Comparison of ENCODE assay signal across 31 cellular contexts in the genomic region with DNA sequence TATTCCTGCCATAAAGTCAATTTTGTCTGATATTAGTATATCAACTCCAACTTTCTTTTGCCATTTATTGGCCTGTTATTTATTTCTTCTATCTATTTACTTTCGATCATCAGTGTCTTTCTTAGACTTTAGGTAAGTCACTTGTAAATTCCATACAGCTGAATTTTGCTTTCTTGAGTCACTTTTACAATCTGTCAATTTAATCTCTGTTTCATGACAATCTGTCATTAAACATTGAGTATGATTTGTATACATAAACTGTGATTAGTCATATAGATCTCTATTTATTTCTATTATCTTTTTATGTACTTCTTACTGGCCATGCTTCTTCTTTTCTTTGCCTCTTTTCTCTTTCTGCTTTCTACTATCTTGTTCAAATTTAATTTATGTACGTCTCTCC.
"Had no signal": no experiment of that assay in that cellular context is flagged by ENCODE, and none has a peak within 500 bp of the region (broad histone marks: within the 10 kb centered on the region; RNA-seq: fewer than 3 reads in every experiment).

No MANE protein-coding gene starts in this region.

- H3K4me1 ChIP-seq: adrenal gland, ascending aorta, body of pancreas, breast epithelium had no signal

- H3K27ac ChIP-seq: adrenal gland, ascending aorta, body of pancreas, brain microvascular endothelial cell, breast epithelium, cardiac muscle cell had no signal

- H3K36me3 ChIP-seq: adrenal gland, ascending aorta, brain microvascular endothelial cell, breast epithelium, cardiac muscle cell had no signal

- DNase-seq: activated effector memory CD4-positive, alpha-beta T cell treated with anti-CD3 and anti-CD28 coated beads, Interleukin-2, amount 50 U/mL, for 16 hours; activated effector memory CD4-positive, alpha-beta T cell treated with Interleukin-2 at 50 U/mL for 16 hours; activated gamma-delta T cell; activated gamma-delta T cell treated with Interleukin-2 at 50 U/mL for 16 hours; activated naive CD4-positive, alpha-beta T cell; activated naive CD4-positive, alpha-beta T cell treated with anti-CD3 and anti-CD28 coated beads for 36 hours; activated naive CD4-positive, alpha-beta T cell treated with anti-CD3 and anti-CD28 coated beads, Interleukin-2, amount 10 ng/mL, durations not matched to agents 7 days and 5 days; activated naive CD4-positive, alpha-beta T cell treated with anti-CD3 and anti-CD28 coated beads, Interleukin-2, amount 50 U/mL, for 16 hours; activated naive CD4-positive, alpha-beta T cell treated with Interleukin-2 at 50 U/mL for 16 hours; activated naive CD8-positive, alpha-beta T cell treated with anti-CD3 and anti-CD28 coated beads for 36 hours; activated naive CD8-positive, alpha-beta T cell treated with anti-CD3 and anti-CD28 coated beads, Interleukin-2, amount 10 ng/mL, durations not matched to agents 7 days and 5 days; activated naive CD8-positive, alpha-beta T cell treated with anti-CD3 and anti-CD28 coated beads, Interleukin-2, amount 50 U/mL, for 24 hours; activated T-cell treated with anti-CD3 and anti-CD28 coated beads, Interleukin-2, amount 50 U/mL, for 24 hours; activated T-cell treated with anti-CD3 and anti-CD28 coated beads, Interleukin-2, amount 50 U/mL, for 4 hours; activated T-cell treated with anti-CD3 and anti-CD28 coated beads, Interleukin-2, amount 50 U/mL, for 48 hours; activated T-cell treated with anti-CD3 and anti-CD28 coated beads, Interleukin-2, amount 50 U/mL, for 72 hours; adrenal gland; amniotic stem cell; amygdala; anterior cingulate cortex; aorta; body of pancreas; brain microvascular endothelial cell; caudate nucleus; central memory CD4-positive, alpha-beta T cell; cerebellar nuclear complex had no signal

- H3K4me3 ChIP-seq: adrenal gland, ascending aorta, body of pancreas, breast epithelium, cardiac muscle cell had no signal

- H3K9me3 ChIP-seq: adrenal gland, ascending aorta, body of pancreas had no signal

- ATAC-seq: activated naive CD4-positive, alpha-beta T cell treated with anti-CD3 and anti-CD28 coated beads, Interleukin-2, amount 50 U/mL, for 72 hours; activated naive CD8-positive, alpha-beta T cell treated with anti-CD3 and anti-CD28 coated beads, Interleukin-2, amount 50 U/mL, for 24 hours; activated T-cell treated with anti-CD3 and anti-CD28 coated beads, Interleukin-2, amount 50 U/mL, for 4 hours; activated T-cell treated with anti-CD3 and anti-CD28 coated beads, Interleukin-2, amount 50 U/mL, for 72 hours; activated T-helper 17 cell treated with anti-CD3 and anti-CD28 coated beads, Interleukin-2, amount 50 U/mL, for 72 hours; body of pancreas had no signal

- H3K27me3 ChIP-seq: adrenal gland, ascending aorta, body of pancreas, brain microvascular endothelial cell, breast epithelium, cardiac muscle cell had no signal
